9 cellular contexts compared by ENCODE assay signal in the genomic region with DNA sequence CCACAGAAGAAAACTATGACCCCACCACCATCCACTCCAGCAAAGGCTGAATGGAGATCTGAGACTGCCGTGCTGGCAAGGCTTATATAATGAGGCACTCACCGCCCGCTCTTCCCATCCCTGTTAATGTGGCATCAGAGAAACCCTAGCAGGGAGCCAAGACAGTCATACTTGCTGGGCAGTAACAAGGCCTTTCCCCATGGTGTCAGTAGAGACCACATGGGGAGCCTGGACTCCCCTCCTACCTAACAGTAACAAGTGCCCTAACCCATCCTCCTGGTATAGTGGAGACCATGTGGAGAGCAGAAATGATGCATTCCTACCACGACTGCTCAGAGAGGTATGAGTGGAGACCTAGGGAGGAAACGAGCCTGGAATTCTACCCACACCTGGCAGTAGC.
A peak's percentile ranks its signal among the peaks of the same experiment; 100 is the strongest.
DNase-seq lines count a peak whose midpoint lies in the region; ATAC-seq, FAIRE-seq and TF ChIP-seq lines count a peak whose summit lies in the region.
"Had no signal": no experiment of that assay in that cellular context is flagged by ENCODE, and none has a peak within 500 bp of the region (broad histone marks: within the 10 kb centered on the region; RNA-seq: fewer than 3 reads in every experiment).

No MANE protein-coding gene starts in this region.

- H3K36me3 ChIP-seq in osteoblast (ENCODE audit: insufficient read depth, low read length): no peaks in the 10 kb centered on the region

- FAIRE-seq in GM12892 (lab: Jason Lieb, UNC): no peak

- H3K4me2 ChIP-seq in osteoblast (ENCODE audit: insufficient read depth, low read length): no peak overlapping the region

- no peaks in the 10 kb centered on the region for H4K20me1 ChIP-seq in osteoblast (ENCODE audit: insufficient read depth, low read length)

- H3K27me3 ChIP-seq in osteoblast (ENCODE audit: insufficient read depth, low read length): no peaks in the 10 kb centered on the region

- TF ChIP-seq CTCF in fibroblast of mammary gland (conservative IDR thresholded peaks at IDR 0.05; ENCODE audit: control insufficient read depth, insufficient read depth, low read depth, low read length) (peak; percentile 77), osteoblast (IDR thresholded peaks at IDR 0.05; ENCODE audit: extremely low read depth, low read depth, low read length) (peak; percentile 95)

- H3K4me3 ChIP-seq in fibroblast of mammary gland (ENCODE audit: control insufficient read depth, low read depth, low read length): no peak overlapping the region
- H3K4me3 ChIP-seq in osteoblast (ENCODE audit: insufficient read depth, low read length): no peak overlapping the region

- no peak overlapping the region for H2AFZ ChIP-seq in osteoblast (ENCODE audit: low read length)

- ATAC-seq in HG03175 (IDR thresholded peaks at IDR 0.05; ENCODE audit: unreplicated experiment): no peak
- ATAC-seq in HG02759 (IDR thresholded peaks at IDR 0.05; ENCODE audit: unreplicated experiment): no peak

- no peaks in the 10 kb centered on the region for H3K79me2 ChIP-seq in osteoblast (ENCODE audit: insufficient read depth, low read length)

- H3K4me1 ChIP-seq in osteoblast (ENCODE audit: insufficient read depth, low read length): peaks cover 6% of the 10 kb centered on the region

- H3K9me3 ChIP-seq in osteoblast (ENCODE audit: low read depth, low read length): no peaks in the 10 kb centered on the region

- no peak for TF ChIP-seq POLR2A in GM12892 (IDR thresholded peaks at IDR 0.05; ENCODE audit: low read depth, low read length)

- DNase-seq in Daoy (ENCODE audit: low read depth) (peak; percentile 44), NCI-H526 (lab: John Stamatoyannopoulos, UW) (peak; percentile 15 to 42), fibroblast of mammary gland (ENCODE audit: low read depth) (peak; percentile 74), osteoblast (ENCODE audit: insufficient read length, low spot score, missing footprints) (no peak), GM12892 (ENCODE audit: insufficient read length) (no peak), NOMO-1 treated with DMSO at 0.1 percent for 48 hours (lab: John Stamatoyannopoulos, UW; ENCODE audit: unreplicated experiment) (no peak)
- DNase-seq: activated CD4-positive, alpha-beta T cell treated with anti-CD3 and anti-CD28 coated beads for 1 hour had no signal

- H3K27ac ChIP-seq in osteoblast (ENCODE audit: low read depth, low read length): no peak overlapping the region

Comparison
In these comparisons a context has a peak if more than half of its experiments do, and no peak if none do; other contexts are left out.
1. DNase-seq: peak in Daoy (single experiment), NCI-H526 (2 of 2) and fibroblast of mammary gland (single experiment); none in osteoblast (single experiment), GM12892 (single experiment) and NOMO-1 treated with DMSO at 0.1 percent for 48 hours (single experiment).